In the genomic region with DNA sequence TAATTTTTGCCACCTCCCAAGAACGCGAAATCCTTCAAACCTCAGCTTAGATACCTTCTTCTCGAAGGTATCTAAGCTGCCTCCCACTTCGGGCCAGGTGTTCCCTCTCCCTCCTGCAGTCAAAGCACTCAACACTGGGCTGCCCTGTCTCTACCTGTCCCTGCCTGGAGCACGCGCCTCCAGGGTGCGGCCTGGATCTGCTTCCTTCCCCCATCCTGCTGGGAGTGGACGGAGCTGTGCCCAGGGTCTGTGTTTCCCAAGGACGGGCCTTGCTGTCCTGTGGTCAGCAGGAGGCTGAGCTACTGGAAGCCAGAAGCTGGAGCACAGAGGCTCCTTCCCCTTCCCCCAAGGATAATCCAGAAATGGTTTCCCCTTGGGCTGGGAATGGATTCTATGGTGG, we compare ENCODE assay signal across 25 cellular contexts. TPM values are rescaled to one million over a fixed set of nuclear protein-coding genes. Genes with fewer than 3 reads are reported as not detected.
A peak's percentile ranks its signal among the peaks of the same experiment; 100 is the strongest.
DNase-seq lines count a peak whose midpoint lies in the region; ATAC-seq and TF ChIP-seq lines count a peak whose summit lies in the region.
"Had no signal": no experiment of that assay in that cellular context is flagged by ENCODE, and none has a peak within 500 bp of the region (broad histone marks: within the 10 kb centered on the region; RNA-seq: fewer than 3 reads in every experiment).

No MANE protein-coding gene starts in this region.

- DNase-seq in Peyer's patch (peak in 2 of 3 donors; percentile 60 to 72), endodermal cell (no peak), Right ventricle myocardium inferior (ENCODE audit: missing footprints) (no peak)
- no peak for DNase-seq in stimulated activated effector memory CD8-positive, alpha-beta T cell treated with anti-CD3 and anti-CD28 coated beads, Interleukin-12 subunit alpha, Interleukin-12 subunit beta, amount 100 ng/mL, for 72 hours (ENCODE audit: low spot score in 2 of 2)
- DNase-seq in activated CD8-positive, alpha-beta memory T cell treated with anti-CD3 and anti-CD28 coated beads for 24 hours = no peak
- DNase-seq: activated CD4-positive, alpha-beta T cell treated with anti-CD3 and anti-CD28 coated beads, Interleukin-2, amount 50 U/mL, for 4 hours; activated CD4-positive, CD25-positive, alpha-beta regulatory T cell; activated CD8-positive, alpha-beta memory T cell treated with anti-CD3 and anti-CD28 coated beads, Interleukin-2, amount 50 U/mL, for 4 hours; GDM1; MM.1S; NCI-H1417; NCI-H2081; NCI-H2227 treated with DMSO at 0.1 percent for 48 hours; nucleus accumbens; SJCRH30 had no signal

- no peak overlapping the region for H3K9ac ChIP-seq in endodermal cell (ENCODE audit: extremely low read depth, low read length, poor library complexity, severe bottlenecking)
- H3K9ac ChIP-seq in mucosa of rectum (ENCODE audit: low read depth in 1 of 2, low read length in 2 of 2) = peak overlapping the region; percentile 65 to 76
- H3K9ac ChIP-seq: KMS-11 had no signal

- H3K4me1 Mint-ChIP-seq in endodermal cell = peaks cover 34% of the 10 kb centered on the region
- peaks cover 31% of the 10 kb centered on the region for H3K4me1 Mint-ChIP-seq in stimulated activated effector memory CD8-positive, alpha-beta T cell treated with anti-CD3 and anti-CD28 coated beads, Interleukin-12 subunit alpha, Interleukin-12 subunit beta, amount 100 ng/mL, for 72 hours
- H3K4me1 Mint-ChIP-seq: activated naive CD4-positive, alpha-beta T cell treated with anti-CD3 and anti-CD28 coated beads, Interleukin-2, amount 50 U/mL, for 24 hours had no signal

- no peak for ATAC-seq in stimulated activated effector memory CD8-positive, alpha-beta T cell treated with anti-CD3 and anti-CD28 coated beads, Interleukin-12 subunit alpha, Interleukin-12 subunit beta, amount 100 ng/mL, for 72 hours
- ATAC-seq in HG02588 (IDR thresholded peaks at IDR 0.05; ENCODE audit: unreplicated experiment) (no peak), Right ventricle myocardium inferior (no peak), HG03045 (IDR thresholded peaks at IDR 0.05; ENCODE audit: unreplicated experiment) (no peak)
- ATAC-seq: activated T-helper 17 cell treated with anti-CD3 and anti-CD28 coated beads, Interleukin-2, amount 50 U/mL, for 72 hours had no signal

- TF ChIP-seq POLR2A in Peyer's patch (IDR thresholded peaks at IDR 0.05) = no peak

- H3K4me1 ChIP-seq in Peyer's patch (peaks cover 0 to 54% (median 0%) of the 10 kb centered on the region in 4 donors), endodermal cell (ENCODE audit: control insufficient read depth, insufficient read depth, low read length) (peaks cover 14% of the 10 kb centered on the region), mucosa of rectum (ENCODE audit: control insufficient read depth in 2 of 2, insufficient read depth in 2 of 2, low read length in 2 of 2) (peaks cover 44 to 73% of the 10 kb centered on the region in 2 donors)
- H3K4me1 ChIP-seq: HAP-1, SJCRH30, tibial nerve had no signal

- H3K36me3 ChIP-seq in Peyer's patch (peaks cover 0 to 21% (median 0%) of the 10 kb centered on the region in 3 donors), endodermal cell (ENCODE audit: control insufficient read depth, insufficient read depth, low read length) (peaks cover 3% of the 10 kb centered on the region), mucosa of rectum (ENCODE audit: control insufficient read depth in 2 of 2, insufficient read depth in 2 of 2, low read length in 2 of 2) (peaks cover 29 to 35% of the 10 kb centered on the region in 2 donors)
- H3K36me3 ChIP-seq: HAP-1, SJCRH30, tibial nerve had no signal

- H3K4me3 Mint-ChIP-seq in endodermal cell = peak overlapping the region; percentile 21
- no peak overlapping the region for H3K4me3 Mint-ChIP-seq in stimulated activated effector memory CD8-positive, alpha-beta T cell treated with anti-CD3 and anti-CD28 coated beads, Interleukin-12 subunit alpha, Interleukin-12 subunit beta, amount 100 ng/mL, for 72 hours
- H3K4me3 Mint-ChIP-seq: activated naive CD4-positive, alpha-beta T cell treated with anti-CD3 and anti-CD28 coated beads, Interleukin-2, amount 50 U/mL, for 24 hours; activated T-helper 17 cell treated with anti-CD3 and anti-CD28 coated beads, Interleukin-2, amount 50 U/mL, for 72 hours; central memory CD8-positive, alpha-beta T cell had no signal

- H3K27ac ChIP-seq in Peyer's patch (peak overlapping the region in 3 of 4 donors; percentile 61 to 82 (median 78)), endodermal cell (ENCODE audit: low read depth, low read length) (no peak overlapping the region), mucosa of rectum (ENCODE audit: low read depth in 2 of 2, low read length in 2 of 2) (peak overlapping the region; percentile 92 to 94)
- H3K27ac ChIP-seq: KMS-11, SJCRH30, tibial nerve had no signal

- no peaks in the 10 kb centered on the region for H3K27me3 ChIP-seq in Peyer's patch
- H3K27me3 ChIP-seq in endodermal cell (ENCODE audit: control insufficient read depth, insufficient read depth, low read length, poor library complexity, severe bottlenecking) = no peaks in the 10 kb centered on the region
- no peaks in the 10 kb centered on the region for H3K27me3 ChIP-seq in mucosa of rectum (ENCODE audit: control insufficient read depth in 2 of 2, insufficient read depth in 2 of 2, low read length in 2 of 2)
- H3K27me3 ChIP-seq: tibial nerve had no signal

- peaks cover 21% of the 10 kb centered on the region for H3K36me3 Mint-ChIP-seq in endodermal cell (ENCODE audit: low read depth)
- peaks cover 4% of the 10 kb centered on the region for H3K36me3 Mint-ChIP-seq in stimulated activated effector memory CD8-positive, alpha-beta T cell treated with anti-CD3 and anti-CD28 coated beads, Interleukin-12 subunit alpha, Interleukin-12 subunit beta, amount 100 ng/mL, for 72 hours
- H3K36me3 Mint-ChIP-seq: activated naive CD4-positive, alpha-beta T cell treated with anti-CD3 and anti-CD28 coated beads, Interleukin-2, amount 50 U/mL, for 24 hours had no signal

- intact Hi-C loops in Right ventricle myocardium inferior (cut with DNase I) = no loop called here

- peak overlapping the region; percentile 25 for H3K27ac Mint-ChIP-seq in endodermal cell
- H3K27ac Mint-ChIP-seq in stimulated activated effector memory CD8-positive, alpha-beta T cell treated with anti-CD3 and anti-CD28 coated beads, Interleukin-12 subunit alpha, Interleukin-12 subunit beta, amount 100 ng/mL, for 72 hours = peak overlapping the region; percentile 77
- H3K27ac Mint-ChIP-seq: activated naive CD4-positive, alpha-beta T cell treated with anti-CD3 and anti-CD28 coated beads, Interleukin-2, amount 50 U/mL, for 24 hours; activated T-helper 17 cell treated with anti-CD3 and anti-CD28 coated beads, Interleukin-2, amount 50 U/mL, for 72 hours had no signal

- H3K9me3 Mint-ChIP-seq in endodermal cell = no peaks in the 10 kb centered on the region
- no peaks in the 10 kb centered on the region for H3K9me3 Mint-ChIP-seq in stimulated activated effector memory CD8-positive, alpha-beta T cell treated with anti-CD3 and anti-CD28 coated beads, Interleukin-12 subunit alpha, Interleukin-12 subunit beta, amount 100 ng/mL, for 72 hours
- H3K9me3 Mint-ChIP-seq: activated naive CD4-positive, alpha-beta T cell treated with anti-CD3 and anti-CD28 coated beads, Interleukin-2, amount 50 U/mL, for 24 hours; activated T-helper 17 cell treated with anti-CD3 and anti-CD28 coated beads, Interleukin-2, amount 50 U/mL, for 72 hours; central memory CD8-positive, alpha-beta T cell had no signal

- H3K4me3 ChIP-seq in Peyer's patch (no peak overlapping the region), endodermal cell (ENCODE audit: low read length) (no peak overlapping the region), mucosa of rectum (ENCODE audit: low read length in 2 of 2) (peak overlapping the region in 1 of 2 donors; percentile 14)
- H3K4me3 ChIP-seq: HAP-1, lung, SJCRH30, tibial nerve had no signal

- TF ChIP-seq CTCF in Peyer's patch (IDR thresholded peaks at IDR 0.05) = peak in 1 of 6 experiments; percentile 9
- TF ChIP-seq CTCF in endodermal cell (conservative IDR thresholded peaks at IDR 0.05) = no peak

- 87 to 91% methylated on average over 9 of the region's 9 CpGs for WGBS in endodermal cell (ENCODE audit: insufficient coverage in 1 of 2, insufficient read length in 1 of 2), 2 experiments

- H3K27me3 Mint-ChIP-seq in endodermal cell (ENCODE audit: insufficient read depth) = no peaks in the 10 kb centered on the region
- H3K27me3 Mint-ChIP-seq: activated naive CD4-positive, alpha-beta T cell treated with anti-CD3 and anti-CD28 coated beads, Interleukin-2, amount 50 U/mL, for 24 hours; activated T-helper 17 cell treated with anti-CD3 and anti-CD28 coated beads, Interleukin-2, amount 50 U/mL, for 72 hours; central memory CD8-positive, alpha-beta T cell had no signal

- H3K9me3 ChIP-seq in Peyer's patch = no peaks in the 10 kb centered on the region
- H3K9me3 ChIP-seq in endodermal cell (ENCODE audit: control insufficient read depth, low read length) = no peaks in the 10 kb centered on the region
- no peaks in the 10 kb centered on the region for H3K9me3 ChIP-seq in mucosa of rectum (ENCODE audit: control insufficient read depth in 2 of 2, low read length in 2 of 2)
- H3K9me3 ChIP-seq: HAP-1, SJCRH30, tibial nerve had no signal

RNA-seq across cellular contexts. Expression of a gene that starts 16.7 kb away (rescaled TPM):
- 100 to 1,000 TPM; 221 to 563 (median 300) TPM for total RNA-seq in Peyer's patch
- total RNA-seq in endodermal cell = 100 to 1,000 TPM; 128 to 149 TPM
- 20.2 TPM for polyA plus RNA-seq in endodermal cell (2013, experiment 1 of 2)
- 16.5 TPM for polyA plus RNA-seq in endodermal cell (2013, experiment 2 of 2)
- total RNA-seq in Right ventricle myocardium inferior = 4.1 TPM
- total RNA-seq: SJCRH30 had no signal

RNA-seq across cellular contexts. Expression of a gene that starts 25.9 kb away (rescaled TPM):
- total RNA-seq in Peyer's patch (10 to 100 TPM; 47.9 to 89.5 (median 80.0) TPM), endodermal cell (10 to 100 TPM; 37.7 to 39.1 TPM), Right ventricle myocardium inferior (6.1 TPM)
- 30.2 TPM for polyA plus RNA-seq in endodermal cell (2013, experiment 1 of 2)
- polyA plus RNA-seq in endodermal cell (2013, experiment 2 of 2) = 32.7 TPM

RNA-seq across cellular contexts. Expression of a gene that starts 26.8 kb away (rescaled TPM):
- total RNA-seq in Peyer's patch (10 to 100 TPM; 12.4 to 24.0 (median 17.3) TPM), endodermal cell (10 to 100 TPM; 26.4 to 31.0 TPM), Right ventricle myocardium inferior (39.1 TPM)
- 14.9 TPM for polyA plus RNA-seq in endodermal cell (2013, experiment 1 of 2)
- 11.8 TPM for polyA plus RNA-seq in endodermal cell (2013, experiment 2 of 2)

RNA-seq across cellular contexts. Expression of a gene that starts 45.4 kb away (rescaled TPM):
- total RNA-seq in Peyer's patch (1,000 to 10,000 TPM in 3 of 4 donors, 100 to 1,000 TPM in 1; 552 to 2,671 (median 1,951) TPM), endodermal cell (100 to 1,000 TPM in 1 of 2 donors, 10 to 100 TPM in 1; 89.0 to 123 TPM), Right ventricle myocardium inferior (43.7 TPM)
- polyA plus RNA-seq in endodermal cell (2013, experiment 1 of 2) = 22.2 TPM
- 14.5 TPM for polyA plus RNA-seq in endodermal cell (2013, experiment 2 of 2)

Comparison
In these comparisons a context has a peak if more than half of its experiments do, and no peak if none do; other contexts are left out.
1. DNase-seq: peak in Peyer's patch (2 of 3); none in endodermal cell (single experiment), stimulated activated effector memory CD8-positive, alpha-beta T cell treated with anti-CD3 and anti-CD28 coated beads, Interleukin-12 subunit alpha, Interleukin-12 subunit beta, amount 100 ng/mL, for 72 hours (0 of 2), activated CD8-positive, alpha-beta memory T cell treated with anti-CD3 and anti-CD28 coated beads for 24 hours (single experiment) and Right ventricle myocardium inferior (single experiment).
2. RNA of a gene that starts 16.7 kb away (total RNA-seq): 221 to 563 TPM in Peyer's patch and 128 to 149 TPM in endodermal cell; 4.1 TPM in Right ventricle myocardium inferior (single experiment); every median in the first group is over 10 times any median in the second.